In genomic region chr13:80716610-80717081, GRCh38 we compare ENCODE assay signal across 11 cellular contexts.
DNase-seq lines count a peak whose midpoint lies in the region; ATAC-seq, FAIRE-seq and TF ChIP-seq lines count a peak whose summit lies in the region.
"Had no signal": no experiment of that assay in that cellular context is flagged by ENCODE, and none has a peak within 500 bp of the region (broad histone marks: within the 10 kb centered on the region; RNA-seq: fewer than 3 reads in every experiment).

No MANE protein-coding gene starts in this region.

- TF ChIP-seq CTCF in K562 (IDR thresholded peaks at IDR 0.05 in 2 of 3, conservative IDR thresholded peaks at IDR 0.05 in 1 of 3; ENCODE audit: insufficient read depth in 2 of 3, low read depth in 1 of 3, low read length in 3 of 3) (no peak), WERI-Rb-1 (IDR thresholded peaks at IDR 0.05; ENCODE audit: low read depth, low read length) (no peak), esophagus squamous epithelium (IDR thresholded peaks at IDR 0.05) (no peak)

- H3K36me3 ChIP-seq in K562 (ENCODE audit: control insufficient read depth, insufficient read depth, low read length) (no peaks in the 10 kb centered on the region), WERI-Rb-1 (no peaks in the 10 kb centered on the region), esophagus squamous epithelium (no peaks in the 10 kb centered on the region)
- H3K36me3 ChIP-seq: right lobe of liver had no signal

- under 1% methylated on average over 5 of the region's 5 CpGs for WGBS in K562 (ENCODE audit: insufficient coverage, low coverage, missing lambda C conversion rate)
- WGBS in esophagus squamous epithelium, 2 donors = 38 to 43% methylated on average over 5 of the region's 5 CpGs

- DNase-seq in DMS53 treated with DMSO at 0.1 percent for 48 hours (lab: John Stamatoyannopoulos, UW; ENCODE audit: unreplicated experiment) = peak; percentile 5
- DNase-seq in NCI-H1417 treated with DMSO at 0.1 percent for 48 hours (lab: John Stamatoyannopoulos, UW) = peak; percentile 41
- DNase-seq in K562 (ENCODE audit: extremely low read depth in 1 of 4, low spot score in 3 of 4) = peak in 1 of 4 experiments; percentile 23
- peak; percentile 2 for DNase-seq in midbrain (lab: John Stamatoyannopoulos, UW)
- no peak for DNase-seq in WERI-Rb-1
- DNase-seq in NCI-H446 treated with DMSO at 0.1 percent for 48 hours (lab: John Stamatoyannopoulos, UW) = no peak
- no peak for DNase-seq in esophagus squamous epithelium (lab: John Stamatoyannopoulos, UW)
- no peak for DNase-seq in cerebellar nuclear complex (lab: John Stamatoyannopoulos, UW)
- DNase-seq: activated gamma-delta T cell treated with Interleukin-2 at 50 U/mL for 16 hours, right lobe of liver, T-cell had no signal

- FAIRE-seq in K562 (lab: Jason Lieb, UNC) = no peak

- no peaks in the 10 kb centered on the region for H3K27me3 ChIP-seq in K562 (ENCODE audit: control insufficient read depth in 2 of 2, insufficient read depth in 2 of 2, low read length in 2 of 2)
- H3K27me3 ChIP-seq in WERI-Rb-1 (ENCODE audit: insufficient read depth, low read depth, severe bottlenecking) = no peaks in the 10 kb centered on the region
- H3K27me3 ChIP-seq in esophagus squamous epithelium = no peaks in the 10 kb centered on the region
- H3K27me3 ChIP-seq: right lobe of liver had no signal

- ATAC-seq in K562 = no peak; the same call in 2 of the 3 replicates
- ATAC-seq: T-cell had no signal

- in situ Hi-C loops in K562 (cut with MboI) = no loop called here

- POLR2A ChIA-PET in K562 (lab: Yijun Ruan, JAX) = interaction anchor here (0.7 kb wide), 1 partner anchor 153 kb away, joined by 3 read pairs; no protein-coding TSS in a partner anchor

- no peaks in the 10 kb centered on the region for H4K20me1 ChIP-seq in K562 (replicated peaks; ENCODE audit: control insufficient read depth, insufficient read depth, low read length)

- intact Hi-C loops in K562 (cut with micrococcal nuclease) = no loop called here
- intact Hi-C loops in esophagus squamous epithelium (cut with DNase I) = no loop called here

- no peak overlapping the region for H3K4me3 ChIP-seq in K562
- H3K4me3 ChIP-seq in WERI-Rb-1 (ENCODE audit: low read depth, low read length) = no peak overlapping the region
- no peak overlapping the region for H3K4me3 ChIP-seq in esophagus squamous epithelium
- H3K4me3 ChIP-seq: right lobe of liver had no signal

- H3K4me1 ChIP-seq in K562 (replicated peaks in 1 of 2; ENCODE audit: control insufficient read depth in 2 of 2, insufficient read depth in 2 of 2, low read length in 2 of 2) (no peaks in the 10 kb centered on the region), esophagus squamous epithelium (no peaks in the 10 kb centered on the region)
- H3K4me1 ChIP-seq: right lobe of liver had no signal

- H3K9me3 ChIP-seq in K562 (replicated peaks; ENCODE audit: control insufficient read depth, insufficient read depth, low read depth, low read length) (no peaks in the 10 kb centered on the region), WERI-Rb-1 (ENCODE audit: severe bottlenecking) (no peaks in the 10 kb centered on the region), esophagus squamous epithelium (no peaks in the 10 kb centered on the region)
- H3K9me3 ChIP-seq: right lobe of liver had no signal

- no peaks in the 10 kb centered on the region for H3K9me1 ChIP-seq in K562 (ENCODE audit: control insufficient read depth, insufficient read depth, low read length)

- BruUV-seq in K562 (replicated peaks; lab: Mats Ljungman, UMichigan) = no TSS peak

- H3K4me2 ChIP-seq in K562 (ENCODE audit: insufficient read depth, low read length) = no peak overlapping the region

- no peak for TF ChIP-seq POLR2A in K562 (conservative IDR thresholded peaks at IDR 0.05)
- no peak for TF ChIP-seq POLR2A in esophagus squamous epithelium (IDR thresholded peaks at IDR 0.05)

- H2AFZ ChIP-seq in K562 (ENCODE audit: low read depth, low read length) = no peak overlapping the region

- H3K27ac ChIP-seq in K562 (ENCODE audit: extremely low read depth, low read depth, low read length) = no peak overlapping the region
- no peak overlapping the region for H3K27ac ChIP-seq in WERI-Rb-1
- no peak overlapping the region for H3K27ac ChIP-seq in esophagus squamous epithelium
- H3K27ac ChIP-seq: right lobe of liver had no signal

- CTCF ChIA-PET in K562 (lab: Yijun Ruan, JAX; ENCODE audit: low intra/inter-chr PET ratio) = no interaction called here

- TF ChIP-seq EP300 in K562 (IDR thresholded peaks at IDR 0.05; ENCODE audit: low read length) = no peak

- TF ChIP-seq RAD21 in K562 (CRISPR knock-in tag; conservative IDR thresholded peaks at IDR 0.05 in 1 of 2, IDR thresholded peaks at IDR 0.05 in 1 of 2) = no peak

- H3K79me2 ChIP-seq in K562 (ENCODE audit: control insufficient read depth, insufficient read depth, low read length) = no peaks in the 10 kb centered on the region

- H3K9ac ChIP-seq in K562 (ENCODE audit: insufficient read depth in 1 of 2, low read depth in 2 of 2, low read length in 2 of 2) = no peak overlapping the region

TF ChIP-seq in K562, 482 proteins besides CTCF, POLR2A, EP300 and RAD21:
- peak; percentile 99 for TF ChIP-seq NFIC (IDR thresholded peaks at IDR 0.05)
- TF ChIP-seq ZNF764 (CRISPR knock-in tag; IDR thresholded peaks at IDR 0.05; ENCODE audit: low read depth) = no peak
- TF ChIP-seq ATF1 (CRISPR knock-in tag; IDR thresholded peaks at IDR 0.05) = 0 out of 2 replicates have a peak, but pooled peaks have one; percentile 19
- no peak for TF ChIP-seq ATF1 (tag; IDR thresholded peaks at IDR 0.05)
- no peak for TF ChIP-seq SETDB1 (IDR thresholded peaks at IDR 0.05; ENCODE audit: low read length)
- peak; percentile 97 for TF ChIP-seq NFIX (CRISPR knock-in tag; IDR thresholded peaks at IDR 0.05; ENCODE audit: low read depth)
- peak; percentile 54; the same call in 1 of the 2 replicates for TF ChIP-seq TFE3 (CRISPR knock-in tag; IDR thresholded peaks at IDR 0.05)
- no peak for TF ChIP-seq MEIS2 (IDR thresholded peaks at IDR 0.05; ENCODE audit: partially characterized antibody)
- TF ChIP-seq TCF7 (IDR thresholded peaks at IDR 0.05; ENCODE audit: borderline replicate concordance) = no peak
- TF ChIP-seq ZNF583 (CRISPR knock-in tag; IDR thresholded peaks at IDR 0.05) = 0 out of 2 replicates have a peak, but pooled peaks have one; percentile 20
- TF ChIP-seq MCM3 (IDR thresholded peaks at IDR 0.05) = 0 out of 2 replicates have a peak, but pooled peaks have one; percentile 43
- TF ChIP-seq PBX2 (CRISPR knock-in tag; IDR thresholded peaks at IDR 0.05; ENCODE audit: low read depth) = peak; percentile 29; the same call in 1 of the 2 replicates
- no peak for TF ChIP-seq PBX2 (tag; conservative IDR thresholded peaks at IDR 0.05; ENCODE audit: low read depth)

Comparison
In these comparisons a context has a peak if more than half of its experiments do, and no peak if none do; other contexts are left out.
1. DNase-seq: peak in DMS53 treated with DMSO at 0.1 percent for 48 hours (single experiment), NCI-H1417 treated with DMSO at 0.1 percent for 48 hours (single experiment) and midbrain (single experiment); none in WERI-Rb-1 (single experiment), NCI-H446 treated with DMSO at 0.1 percent for 48 hours (single experiment), esophagus squamous epithelium (single experiment) and cerebellar nuclear complex (0 of 2).